In the genomic region with DNA sequence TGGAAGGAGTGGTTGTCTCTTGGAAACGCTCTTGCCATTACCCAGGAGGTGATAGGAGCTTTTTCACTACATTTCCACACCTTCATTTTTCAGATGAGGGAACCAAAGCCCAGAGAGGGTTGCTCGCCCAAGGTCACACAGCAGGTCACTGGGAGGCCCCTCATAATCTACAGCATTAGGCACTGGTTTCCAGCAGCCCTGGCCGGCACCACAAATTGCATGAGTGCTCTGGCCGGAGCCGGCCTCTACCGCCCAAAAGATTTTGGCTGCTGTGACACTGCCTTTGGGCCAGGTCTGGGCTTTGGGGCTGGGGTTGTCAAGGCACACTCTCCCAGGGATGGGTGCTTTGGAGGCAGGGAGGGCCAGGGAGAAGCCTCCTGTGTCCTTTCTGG, we compare ENCODE assay signal across 15 cellular contexts. TPM values are rescaled to one million over a fixed set of nuclear protein-coding genes. Genes with fewer than 3 reads are reported as not detected.
DNase-seq lines count a peak whose midpoint lies in the region; ATAC-seq, FAIRE-seq and TF ChIP-seq lines count a peak whose summit lies in the region.
"Had no signal": no experiment of that assay in that cellular context is flagged by ENCODE, and none has a peak within 500 bp of the region (broad histone marks: within the 10 kb centered on the region; RNA-seq: fewer than 3 reads in every experiment).

No MANE protein-coding gene starts in this region.

- peaks cover 18% of the 10 kb centered on the region for H3K9me1 ChIP-seq in K562 (ENCODE audit: control insufficient read depth, insufficient read depth, low read length)

- H3K9me3 Mint-ChIP-seq in activated CD4-positive, alpha-beta T cell treated with anti-CD3 and anti-CD28 coated beads, Interleukin-2, amount 10 ng/mL, durations not matched to agents 7 days and 5 days: peaks cover 4% of the 10 kb centered on the region
- H3K9me3 Mint-ChIP-seq in mesothelial cell of epicardium (no peaks in the 10 kb centered on the region), endodermal cell (peaks cover 15% of the 10 kb centered on the region)

- POLR2A ChIA-PET in activated CD4-positive, alpha-beta T cell treated with anti-CD3 and anti-CD28 coated beads, Interleukin-2, amount 10 ng/mL, durations not matched to agents 7 days and 5 days (lab: Charles Lee): no interaction called here
- POLR2A ChIA-PET in K562 (lab: Yijun Ruan, JAX): interaction anchor here (0.5 to 2.6 kb wide), 8 partner anchors 10 to 249 kb away, joined by 3 to 10 read pairs (median 3); no protein-coding TSS in a partner anchor

- FAIRE-seq in K562 (lab: Jason Lieb, UNC) (no peak), GM19239 (lab: Jason Lieb, UNC) (no peak)
- FAIRE-seq: G401.6 had no signal

- H3K4me3 Mint-ChIP-seq in activated CD4-positive, alpha-beta T cell treated with anti-CD3 and anti-CD28 coated beads, Interleukin-2, amount 10 ng/mL, durations not matched to agents 7 days and 5 days: no peak overlapping the region
- H3K4me3 Mint-ChIP-seq in mesothelial cell of epicardium (peak overlapping the region; percentile 33), endodermal cell (no peak overlapping the region)

- H3K27me3 ChIP-seq in K562 (ENCODE audit: control insufficient read depth in 2 of 2, insufficient read depth in 2 of 2, low read length in 2 of 2): no peaks in the 10 kb centered on the region
- H3K27me3 ChIP-seq in transverse colon: no peaks in the 10 kb centered on the region
- peaks cover 83% of the 10 kb centered on the region for H3K27me3 ChIP-seq in endodermal cell (ENCODE audit: control insufficient read depth, insufficient read depth, low read length, poor library complexity, severe bottlenecking)

- TF ChIP-seq POLR2A in K562 (conservative IDR thresholded peaks at IDR 0.05): no peak
- TF ChIP-seq POLR2A in transverse colon (IDR thresholded peaks at IDR 0.05): no peak

- no TSS peak for BruUV-seq in K562 (replicated peaks; lab: Mats Ljungman, UMichigan)

- in situ Hi-C loops in K562 (cut with MboI): loop anchor here (25.0 kb wide), 1 partner anchor 290 kb away; no protein-coding TSS in a partner anchor
- in situ Hi-C loops in transverse colon (cut with MboI; ENCODE audit: low pct_ligation_motif_present in 1 of 4, low pct_unique_long_range_greater_than_20kb in 1 of 4, low sequenced_read_pairs in 3 of 4): loop anchor here in 1 of 4 donors (25.0 kb wide), 1 partner anchor 190 kb away; no protein-coding TSS in a partner anchor

- CTCF ChIA-PET in activated CD4-positive, alpha-beta T cell treated with anti-CD3 and anti-CD28 coated beads, Interleukin-2, amount 10 ng/mL, durations not matched to agents 7 days and 5 days (lab: Charles Lee): interaction anchor here (1.8 kb wide), 1 partner anchor 24 kb away, joined by 4 read pairs; no protein-coding TSS in a partner anchor
- CTCF ChIA-PET in K562 (lab: Yijun Ruan, JAX; ENCODE audit: low intra/inter-chr PET ratio): no interaction called here

- H3K9me3 ChIP-seq in K562 (replicated peaks; ENCODE audit: control insufficient read depth, insufficient read depth, low read depth, low read length) (no peaks in the 10 kb centered on the region; the same call in 1 of the 2 replicates), transverse colon (peaks cover 0 to 3% of the 10 kb centered on the region in 2 donors), endodermal cell (ENCODE audit: control insufficient read depth, low read length) (peaks cover 11% of the 10 kb centered on the region)

- no peak overlapping the region for H2AFZ ChIP-seq in K562 (ENCODE audit: low read depth, low read length)

- no peak for ATAC-seq in K562
- ATAC-seq in HG03135 (IDR thresholded peaks at IDR 0.05; ENCODE audit: unreplicated experiment): no peak

- TF ChIP-seq RAD21 in K562 (CRISPR knock-in tag; conservative IDR thresholded peaks at IDR 0.05 in 1 of 2, IDR thresholded peaks at IDR 0.05 in 1 of 2): no peak

- TF ChIP-seq CTCF in K562 (IDR thresholded peaks at IDR 0.05 in 2 of 3, conservative IDR thresholded peaks at IDR 0.05 in 1 of 3; ENCODE audit: insufficient read depth in 2 of 3, low read depth in 1 of 3, low read length in 3 of 3) (no peak), mesothelial cell of epicardium (IDR thresholded peaks at IDR 0.05; ENCODE audit: unreplicated experiment) (no peak), transverse colon (IDR thresholded peaks at IDR 0.05) (no peak), endodermal cell (conservative IDR thresholded peaks at IDR 0.05) (no peak)

- H3K4me1 ChIP-seq in K562 (replicated peaks in 1 of 2; ENCODE audit: control insufficient read depth in 2 of 2, insufficient read depth in 2 of 2, low read length in 2 of 2): peaks cover 41 to 43% of the 10 kb centered on the region in 2 experiments
- H3K4me1 ChIP-seq in transverse colon: peaks cover 22 to 69% (median 43%) of the 10 kb centered on the region in 4 donors
- peaks cover 7% of the 10 kb centered on the region for H3K4me1 ChIP-seq in endodermal cell (ENCODE audit: control insufficient read depth, insufficient read depth, low read length)

- peak overlapping the region; percentile 43; the same call in 2 of the 3 replicates for H3K27ac ChIP-seq in K562 (ENCODE audit: extremely low read depth, low read depth, low read length)
- peak overlapping the region; percentile 17 to 55 (median 42) for H3K27ac ChIP-seq in transverse colon
- H3K27ac ChIP-seq in endodermal cell (ENCODE audit: low read depth, low read length): no peak overlapping the region

- peaks cover 25% of the 10 kb centered on the region for H3K36me3 Mint-ChIP-seq in activated CD4-positive, alpha-beta T cell treated with anti-CD3 and anti-CD28 coated beads, Interleukin-2, amount 10 ng/mL, durations not matched to agents 7 days and 5 days (ENCODE audit: low read depth)
- peaks cover 19% of the 10 kb centered on the region for H3K36me3 Mint-ChIP-seq in mesothelial cell of epicardium
- H3K36me3 Mint-ChIP-seq in endodermal cell (ENCODE audit: low read depth): peaks cover 8% of the 10 kb centered on the region

- peaks cover 79% of the 10 kb centered on the region for H3K36me3 ChIP-seq in K562 (ENCODE audit: control insufficient read depth, insufficient read depth, low read length)
- H3K36me3 ChIP-seq in transverse colon: peaks cover 0 to 4% (median 0%) of the 10 kb centered on the region in 4 donors
- H3K36me3 ChIP-seq in endodermal cell (ENCODE audit: control insufficient read depth, insufficient read depth, low read length): no peaks in the 10 kb centered on the region

- no peak overlapping the region for H3K4me2 ChIP-seq in K562 (ENCODE audit: insufficient read depth, low read length)

- H4K20me1 ChIP-seq in K562 (replicated peaks; ENCODE audit: control insufficient read depth, insufficient read depth, low read length): peaks cover 37% of the 10 kb centered on the region

- intact Hi-C loops in K562 (cut with micrococcal nuclease): loop anchor here (5.0 kb wide), 2 partner anchors 75 to 195 kb away; no protein-coding TSS in a partner anchor
- intact Hi-C loops in transverse colon (cut with DNase I; ENCODE audit: low total_unique reads): no loop called here

- H3K27me3 Mint-ChIP-seq in activated CD4-positive, alpha-beta T cell treated with anti-CD3 and anti-CD28 coated beads, Interleukin-2, amount 10 ng/mL, durations not matched to agents 7 days and 5 days: peaks cover 7% of the 10 kb centered on the region
- H3K27me3 Mint-ChIP-seq in mesothelial cell of epicardium (ENCODE audit: low read depth) (no peaks in the 10 kb centered on the region), endodermal cell (ENCODE audit: insufficient read depth) (peaks cover 95% of the 10 kb centered on the region)

- no peak for DNase-seq in activated CD4-positive, alpha-beta T cell treated with anti-CD3 and anti-CD28 coated beads, Interleukin-2, amount 10 ng/mL, durations not matched to agents 7 days and 5 days
- no peak for DNase-seq in activated CD4-positive, alpha-beta T cell treated with anti-CD3 and anti-CD28 coated beads for 4 hours
- DNase-seq in K562 (ENCODE audit: extremely low read depth in 1 of 4, low spot score in 3 of 4): no peak
- DNase-seq in mesothelial cell of epicardium (ENCODE audit: low spot score in 2 of 2, unreplicated experiment in 2 of 2): no peak
- no peak for DNase-seq in transverse colon
- no peak for DNase-seq in GM19239 (ENCODE audit: insufficient read length, low spot score)
- DNase-seq in endodermal cell: no peak
- DNase-seq: 8988T, COR-L47, NCI-H1105 had no signal

- TF ChIP-seq EP300 in K562 (IDR thresholded peaks at IDR 0.05; ENCODE audit: low read length) (no peak), transverse colon (IDR thresholded peaks at IDR 0.05; ENCODE audit: low read depth) (no peak)

- H3K4me1 Mint-ChIP-seq in activated CD4-positive, alpha-beta T cell treated with anti-CD3 and anti-CD28 coated beads, Interleukin-2, amount 10 ng/mL, durations not matched to agents 7 days and 5 days: peaks cover 45% of the 10 kb centered on the region
- H3K4me1 Mint-ChIP-seq in mesothelial cell of epicardium: peaks cover 96% of the 10 kb centered on the region
- peaks cover 26% of the 10 kb centered on the region for H3K4me1 Mint-ChIP-seq in endodermal cell

- H3K9ac ChIP-seq in K562 (ENCODE audit: insufficient read depth in 1 of 2, low read depth in 2 of 2, low read length in 2 of 2) (peak overlapping the region; percentile 49 to 78; a peak in 3 of 4 replicates), endodermal cell (ENCODE audit: extremely low read depth, low read length, poor library complexity, severe bottlenecking) (no peak overlapping the region)

- H3K4me3 ChIP-seq in K562: no peak overlapping the region
- no peak overlapping the region for H3K4me3 ChIP-seq in transverse colon
- H3K4me3 ChIP-seq in endodermal cell (ENCODE audit: low read length): no peak overlapping the region

- peaks cover 85% of the 10 kb centered on the region for H3K79me2 ChIP-seq in K562 (ENCODE audit: control insufficient read depth, insufficient read depth, low read length)

- WGBS in K562 (ENCODE audit: insufficient coverage, low coverage, missing lambda C conversion rate): 77% methylated on average over 6 of the region's 6 CpGs
- whole genome bisulfite sequencing in transverse colon (ENCODE audit: low coverage in 1 of 2), 2 donors: 88% methylated on average over 6 of the region's 6 CpGs; no CpG with 5 or more reads in 1 of the 2 donors
- WGBS in endodermal cell (ENCODE audit: insufficient coverage in 1 of 2, insufficient read length in 1 of 2), 2 experiments: 86 to 100% methylated on average over 4 to 6 of the region's 6 CpGs

- H3K27ac Mint-ChIP-seq in activated CD4-positive, alpha-beta T cell treated with anti-CD3 and anti-CD28 coated beads, Interleukin-2, amount 10 ng/mL, durations not matched to agents 7 days and 5 days: peak overlapping the region; percentile 77
- H3K27ac Mint-ChIP-seq in mesothelial cell of epicardium (peak overlapping the region; percentile 96), endodermal cell (no peak overlapping the region)

RNA-seq across cellular contexts. Expression of a gene that starts 15.4 kb away (rescaled TPM):
- total RNA-seq in activated CD4-positive, alpha-beta T cell treated with anti-CD3 and anti-CD28 coated beads, Interleukin-2, amount 10 ng/mL, durations not matched to agents 7 days and 5 days: 10 to 100 TPM; 30.3 to 31.2 TPM
- total RNA-seq in K562 (2011; cell fraction: chromatin; rRNA removed; ENCODE audit: low replicate concordance): 74.0 and 164 TPM in 2 replicates
- 181 and 211 TPM in 2 replicates for total RNA-seq in K562 (2011; cell fraction: nucleolus; rRNA removed)
- 160 and 179 TPM in 2 replicates for total RNA-seq in K562 (2011; cell fraction: nucleoplasm; rRNA removed)
- total RNA-seq in K562 (2014; rRNA removed) (62.3 and 67.3 TPM in 2 replicates), K562 (2014; rRNA removed; fragmentation: Illumina TruSeq; extraction: Trizol) (37.6 and 43.5 TPM in 2 replicates), K562 (2015; rRNA removed; fragmentation: Illumina TruSeq; extraction: Trizol) (58.7 and 60.6 TPM in 2 replicates), K562 (2021) (109 and 116 TPM in 2 replicates), mesothelial cell of epicardium (1,067 to 1,086 TPM (median 1,071 TPM) in 3 replicates), transverse colon (100 to 1,000 TPM in 2 of 4 donors, 10 to 100 TPM in 2; 55.3 to 122 (median 103) TPM), endodermal cell (1 to 10 TPM; 9.2 to 9.8 TPM)
- polyA plus RNA-seq in K562 (2011; rRNA removed) (58.7 and 66.5 TPM in 2 replicates), K562 (2014; fragmentation: Illumina TruSeq; extraction: Trizol) (39.4 and 46.3 TPM in 2 replicates), K562 (2014; fragmentation: Nextera tagmentation; extraction: Ambion mirVana) (10 to 100 TPM; 21.0 to 80.0 TPM), K562 (2014; rRNA removed) (57.0 and 59.6 TPM in 2 replicates)
- 72.1 and 104 TPM in 2 replicates for polyA plus RNA-seq in K562 (2011; cell fraction: cytosol; rRNA removed)
- polyA plus RNA-seq in K562 (2011; cell fraction: nucleus; rRNA removed): 71.2 and 105 TPM in 2 replicates
- polyA plus RNA-seq in K562 (2012): 35.6 and 41.5 TPM in 2 replicates
- 101 and 181 TPM in 2 replicates for polyA minus RNA-seq in K562 (2011; rRNA and poly(A)+ RNA removed)
- polyA minus RNA-seq in K562 (2011; cell fraction: cytosol; rRNA and poly(A)+ RNA removed): 117 and 156 TPM in 2 replicates
- 40.9 and 42.4 TPM in 2 replicates for polyA minus RNA-seq in K562 (2011; cell fraction: nucleus; rRNA and poly(A)+ RNA removed)
- 5.2 TPM for polyA plus RNA-seq in endodermal cell (2013, experiment 1 of 2)
- 4.6 TPM for polyA plus RNA-seq in endodermal cell (2013, experiment 2 of 2)

RNA-seq across cellular contexts. Expression of a gene that starts 41.3 kb away (rescaled TPM):
- not detected for total RNA-seq in activated CD4-positive, alpha-beta T cell treated with anti-CD3 and anti-CD28 coated beads, Interleukin-2, amount 10 ng/mL, durations not matched to agents 7 days and 5 days
- not detected in 2 replicates for total RNA-seq in K562 (2011; cell fraction: chromatin; rRNA removed; ENCODE audit: low replicate concordance)
- not detected in 2 replicates for total RNA-seq in K562 (2011; cell fraction: nucleolus; rRNA removed)
- total RNA-seq in K562 (2011; cell fraction: nucleoplasm; rRNA removed): not detected in 2 replicates
- not detected in 2 replicates for total RNA-seq in K562 (2014; rRNA removed)
- total RNA-seq in K562 (2014; rRNA removed; fragmentation: Illumina TruSeq; extraction: Trizol): not detected in 2 replicates
- not detected in 2 replicates for total RNA-seq in K562 (2015; rRNA removed; fragmentation: Illumina TruSeq; extraction: Trizol)
- not detected in 2 replicates for total RNA-seq in K562 (2021)
- polyA plus RNA-seq in K562 (2011; rRNA removed): not detected in 2 replicates
- polyA plus RNA-seq in K562 (2011; cell fraction: cytosol; rRNA removed): not detected in 2 replicates
- polyA plus RNA-seq in K562 (2011; cell fraction: nucleus; rRNA removed): not detected in 2 replicates
- not detected in 2 replicates for polyA plus RNA-seq in K562 (2012)
- polyA plus RNA-seq in K562 (2014; fragmentation: Illumina TruSeq; extraction: Trizol): not detected in 2 replicates
- polyA plus RNA-seq in K562 (2014; fragmentation: Nextera tagmentation; extraction: Ambion mirVana): not detected
- polyA plus RNA-seq in K562 (2014; rRNA removed): not detected in 2 replicates
- not detected in 2 replicates for polyA minus RNA-seq in K562 (2011; rRNA and poly(A)+ RNA removed)
- not detected in 2 replicates for polyA minus RNA-seq in K562 (2011; cell fraction: cytosol; rRNA and poly(A)+ RNA removed)
- not detected in 2 replicates for polyA minus RNA-seq in K562 (2011; cell fraction: nucleus; rRNA and poly(A)+ RNA removed)
- total RNA-seq in mesothelial cell of epicardium: 0.31 to 0.36 TPM (median 0.31 TPM) in 3 replicates
- total RNA-seq in transverse colon: not detected
- not detected for total RNA-seq in endodermal cell
- polyA plus RNA-seq in endodermal cell (2013, experiment 1 of 2): not detected
- polyA plus RNA-seq in endodermal cell (2013, experiment 2 of 2): not detected
- total RNA-seq: glomerular endothelial cell, mucosa of gallbladder, temporal lobe had no signal
